In genomic region chr17:7627250-7628121, GRCh38 we compare ENCODE assay signal across 8 cellular contexts. TPM values are rescaled to one million over a fixed set of nuclear protein-coding genes. Genes with fewer than 3 reads are reported as not detected.
A peak's percentile ranks its signal among the peaks of the same experiment; 100 is the strongest.
DNase-seq lines count a peak whose midpoint lies in the region; ATAC-seq and TF ChIP-seq lines count a peak whose summit lies in the region.

Gene SAT2, minus strand, starts transcription at chr17:7627821. Its CDS starts 186 bp downstream, at chr17:7627635.

- no peaks in the 10 kb centered on the region for H3K36me3 Mint-ChIP-seq in activated naive CD4-positive, alpha-beta T cell treated with anti-CD3 and anti-CD28 coated beads, Interleukin-2, amount 50 U/mL, for 72 hours

- H3K9me3 Mint-ChIP-seq in activated naive CD4-positive, alpha-beta T cell treated with anti-CD3 and anti-CD28 coated beads, Interleukin-2, amount 50 U/mL, for 72 hours = no peaks in the 10 kb centered on the region

- H3K9me3 ChIP-seq in GM23248 (ENCODE audit: low read depth) (no peaks in the 10 kb centered on the region), MM.1S (replicated peaks; ENCODE audit: insufficient read depth, low read length) (no peaks in the 10 kb centered on the region), suprapubic skin (no peaks in the 10 kb centered on the region)

- peak within 1 kb of the TSS; percentile 88 for H3K27ac ChIP-seq in GM23248
- no peak within 1 kb of the TSS for H3K27ac ChIP-seq in MM.1S (ENCODE audit: low read length)
- H3K27ac ChIP-seq in suprapubic skin = peak within 1 kb of the TSS; percentile 83

- TF ChIP-seq EP300 in suprapubic skin (IDR thresholded peaks at IDR 0.05) = no peak

- H3K9me2 ChIP-seq in GM23248 (ENCODE audit: insufficient read depth) (no peaks in the 10 kb centered on the region), MM.1S (replicated peaks; ENCODE audit: insufficient read depth, low read length) (no peaks in the 10 kb centered on the region)

- peak; percentile 97 for ATAC-seq in SK-N-SH treated with all-trans-retinoic acid at 6 μM for 48 hours
- peak; percentile 96 to 97 for ATAC-seq in activated naive CD4-positive, alpha-beta T cell treated with anti-CD3 and anti-CD28 coated beads, Interleukin-2, amount 50 U/mL, for 72 hours

- H3K36me3 ChIP-seq in GM23248 (ENCODE audit: low read depth) (no peaks in the 10 kb centered on the region), MM.1S (replicated peaks; ENCODE audit: insufficient read depth, low read length) (no peaks in the 10 kb centered on the region), suprapubic skin (no peaks in the 10 kb centered on the region)

- peak; percentile 79 for DNase-seq in DMS79 (lab: John Stamatoyannopoulos, UW)
- peak; percentile 96 for DNase-seq in GM23248
- DNase-seq in MM.1S = peak; percentile 94
- peak; percentile 79 to 82 for DNase-seq in activated naive CD4-positive, alpha-beta T cell treated with anti-CD3 and anti-CD28 coated beads, Interleukin-2, amount 50 U/mL, for 72 hours (ENCODE audit: low spot score in 2 of 2)
- peak; percentile 96 for DNase-seq in glomerular visceral epithelial cell (ENCODE audit: extremely low spot score)
- DNase-seq in occipital lobe (lab: John Stamatoyannopoulos, UW) = peak; percentile 96
- DNase-seq in suprapubic skin (ENCODE audit: low spot score in 2 of 2) = peak; percentile 97 to 98

- peak within 1 kb of the TSS; percentile 80 to 94 for H3K27ac Mint-ChIP-seq in activated naive CD4-positive, alpha-beta T cell treated with anti-CD3 and anti-CD28 coated beads, Interleukin-2, amount 50 U/mL, for 72 hours

- WGBS in GM23248 (ENCODE audit: low coverage in 1 of 2, low lambda C conversion rate in 2 of 2, missing lambda C conversion rate in 2 of 2), 2 experiments = 2 to 3% methylated on average over 41 to 52 of the region's 54 CpGs
- WGBS in suprapubic skin = under 1% methylated on average over 32 of the region's 54 CpGs

- peak within 1 kb of the TSS; percentile 99 for H3K4me3 ChIP-seq in GM23248
- peak within 1 kb of the TSS; percentile 73 for H3K4me3 ChIP-seq in MM.1S (ENCODE audit: low read length)
- H3K4me3 ChIP-seq in suprapubic skin = peak within 1 kb of the TSS; percentile 78

- H3K27me3 ChIP-seq in GM23248 (replicated peaks; ENCODE audit: insufficient read depth) = no peaks in the 10 kb centered on the region
- no peaks in the 10 kb centered on the region for H3K27me3 ChIP-seq in MM.1S (replicated peaks; ENCODE audit: insufficient read depth, low read length)
- no peaks in the 10 kb centered on the region for H3K27me3 ChIP-seq in suprapubic skin

- peak within 1 kb of the TSS; percentile 90 for H3K4me2 ChIP-seq in GM23248 (ENCODE audit: unreplicated experiment)
- peak within 1 kb of the TSS; percentile 73 for H3K4me2 ChIP-seq in MM.1S (ENCODE audit: low read depth, low read length)

- H2AFZ ChIP-seq in GM23248 = peak within 1 kb of the TSS; percentile 89
- peak within 1 kb of the TSS; percentile 69 for H2AFZ ChIP-seq in MM.1S (ENCODE audit: low read length)

- H4K20me1 ChIP-seq in GM23248 (ENCODE audit: insufficient read depth) (no peaks in the 10 kb centered on the region), MM.1S (ENCODE audit: insufficient read depth, low read length) (no peaks in the 10 kb centered on the region)

- H3K9ac ChIP-seq in GM23248 (peak within 1 kb of the TSS; percentile 99), MM.1S (ENCODE audit: low read length) (peak within 1 kb of the TSS; percentile 66)

- H3F3A ChIP-seq in GM23248 (ENCODE audit: insufficient read depth) (no peaks in the 10 kb centered on the region), MM.1S (ENCODE audit: insufficient read depth, low read length) (no peaks in the 10 kb centered on the region)

- peaks cover 12% of the 10 kb centered on the region for H3K79me2 ChIP-seq in GM23248 (ENCODE audit: insufficient read depth)
- H3K79me2 ChIP-seq in MM.1S (ENCODE audit: low read length) = peaks cover 6% of the 10 kb centered on the region; the same call in 1 of the 2 replicates

- H3K4me1 ChIP-seq in GM23248 (ENCODE audit: insufficient read depth) (no peaks in the 10 kb centered on the region), MM.1S (ENCODE audit: low read length) (peaks cover 8% of the 10 kb centered on the region), suprapubic skin (peaks cover 14% of the 10 kb centered on the region)

- in situ Hi-C loops in GM23248 (cut with MboI) = no loop called here

- TF ChIP-seq CTCF in MM.1S (IDR thresholded peaks at IDR 0.05; ENCODE audit: low read length) (no peak), suprapubic skin (IDR thresholded peaks at IDR 0.05) (no peak)

- peak in 1 of 2 donors; percentile 73 for TF ChIP-seq POLR2A in suprapubic skin (IDR thresholded peaks at IDR 0.05)

TF ChIP-seq in SK-N-SH treated with all-trans-retinoic acid at 6 μM for 48 hours, 23 proteins besides CTCF, POLR2A, EP300 and RAD21:
- TF ChIP-seq OSR1 (CRISPR knock-in tag; IDR thresholded peaks at IDR 0.05) (no peak), PATZ1 (CRISPR knock-in tag; IDR thresholded peaks at IDR 0.05; ENCODE audit: borderline replicate concordance) (peak; percentile 50; the same call in 1 of the 2 replicates)
TF ChIP-seq in SK-N-SH treated with all-trans-retinoic acid at 6 μM for 48 hours: peak in this region for 1.

RNA-seq across cellular contexts. Expression of gene SAT2, which starts in this region (rescaled TPM):
- 21.5 and 31.8 TPM in 2 replicates for total RNA-seq in GM23248 (2014; rRNA removed; shearing (Covaris generic))
- 41.4 and 43.5 TPM in 2 replicates for polyA plus RNA-seq in GM23248 (2016; fragmentation: Nextera tagmentation; extraction: Ambion mirVana)
- 10 to 100 TPM; 24.4 to 49.6 TPM for total RNA-seq in activated naive CD4-positive, alpha-beta T cell treated with anti-CD3 and anti-CD28 coated beads, Interleukin-2, amount 50 U/mL, for 72 hours
- total RNA-seq in occipital lobe (32.8 TPM), suprapubic skin (10 to 100 TPM; 28.7 to 58.8 (median 39.9) TPM)
